22 cellular contexts compared by ENCODE assay signal in the genomic region with DNA sequence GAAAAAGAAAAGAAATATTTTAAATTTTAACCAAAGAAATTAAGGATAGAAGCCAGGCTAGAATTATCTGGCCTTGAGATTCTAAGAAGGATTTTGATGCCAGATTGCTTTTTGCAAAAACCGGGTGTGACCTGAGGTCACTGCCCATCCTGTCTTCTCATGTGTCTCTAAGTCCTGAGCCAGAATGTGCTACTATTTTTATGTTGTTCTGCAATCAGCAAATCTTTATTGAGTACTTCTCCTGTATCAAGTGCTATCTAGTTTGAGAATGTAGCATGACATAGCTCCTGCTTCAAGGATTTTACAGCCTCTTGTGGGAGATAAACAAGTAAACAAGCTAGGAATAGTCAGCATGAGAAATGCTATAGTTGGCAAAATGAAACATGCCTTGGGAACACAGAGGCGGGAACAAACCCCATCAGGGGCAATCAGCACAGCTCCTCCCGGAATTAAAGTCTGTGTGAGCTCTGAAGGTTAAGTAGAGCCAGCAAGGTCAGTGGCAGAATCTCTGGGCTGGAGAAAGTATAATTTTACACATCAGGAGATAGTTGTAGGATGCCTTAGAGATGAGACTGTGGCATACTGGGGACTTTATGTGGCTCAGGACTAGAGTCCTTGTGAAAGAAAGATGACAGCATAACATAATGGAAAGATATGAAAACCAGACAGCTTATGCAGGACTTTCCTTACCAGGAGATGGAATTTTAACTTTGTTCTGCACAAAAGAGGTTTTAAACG.
A peak's percentile ranks its signal among the peaks of the same experiment; 100 is the strongest.
DNase-seq lines count a peak whose midpoint lies in the region; ATAC-seq and TF ChIP-seq lines count a peak whose summit lies in the region.
"Had no signal": no experiment of that assay in that cellular context is flagged by ENCODE, and none has a peak within 500 bp of the region (broad histone marks: within the 10 kb centered on the region; RNA-seq: fewer than 3 reads in every experiment).

No MANE protein-coding gene starts in this region.

- ATAC-seq in psoas muscle (peak; percentile 53 to 87 (median 78)), GM18867 (IDR thresholded peaks at IDR 0.05; ENCODE audit: unreplicated experiment) (no peak)
- ATAC-seq: A549 had no signal

- in situ Hi-C loops in G401 (cut with HindIII; ENCODE audit: low sequenced_read_pairs) = no loop called here

- H3K4me3 ChIP-seq in psoas muscle = peak overlapping the region; percentile 9
- H3K4me3 ChIP-seq: A549, HAP-1, MG63 had no signal

- WGBS in psoas muscle, 3 donors = 12 to 32% (median 13%) methylated on average over 4 of the region's 4 CpGs

- H3K4me3 Mint-ChIP-seq in glutamatergic neuron (ENCODE audit: unreplicated experiment) = no peak overlapping the region
- H3K4me3 Mint-ChIP-seq: CD4-positive, alpha-beta T cell had no signal

- TF ChIP-seq CTCF in psoas muscle (IDR thresholded peaks at IDR 0.05) = no peak
- no peak for TF ChIP-seq CTCF in glutamatergic neuron (IDR thresholded peaks at IDR 0.05; ENCODE audit: partially characterized antibody, unreplicated experiment)

- no peaks in the 10 kb centered on the region for H3K9me3 ChIP-seq in psoas muscle
- H3K9me3 ChIP-seq: A549, Caco-2, HAP-1, MG63 had no signal

- no peaks in the 10 kb centered on the region for H3K36me3 ChIP-seq in psoas muscle (ENCODE audit: insufficient read depth in 1 of 2, low read depth in 1 of 2)
- H3K36me3 ChIP-seq: HAP-1, MG63 had no signal

- H3K4me1 Mint-ChIP-seq in glutamatergic neuron (ENCODE audit: low read depth, unreplicated experiment) = no peaks in the 10 kb centered on the region

- peak overlapping the region; percentile 67 for H3K27ac ChIP-seq in psoas muscle
- H3K27ac ChIP-seq: A549, HL-60, KMS-11 had no signal

- H3K27me3 ChIP-seq in psoas muscle (ENCODE audit: insufficient read depth in 3 of 3, low read length in 2 of 3) = no peaks in the 10 kb centered on the region
- H3K27me3 ChIP-seq: MG63 had no signal

- H3K9me3 Mint-ChIP-seq in glutamatergic neuron (ENCODE audit: unreplicated experiment) = no peaks in the 10 kb centered on the region

- no peak overlapping the region for H3K27ac Mint-ChIP-seq in glutamatergic neuron (ENCODE audit: unreplicated experiment)
- H3K27ac Mint-ChIP-seq: CD4-positive, alpha-beta T cell had no signal

- DNase-seq in G401 (ENCODE audit: low spot score) (peak; percentile 18), RPMI8226 (peak; percentile 19), fibroblast of peridontal ligament (ENCODE audit: extremely low read depth) (peak; percentile 3), psoas muscle (no peak), glutamatergic neuron (no peak), DMS53 (lab: John Stamatoyannopoulos, UW) (no peak), kidney tubule cell (ENCODE audit: low spot score) (no peak)
- DNase-seq: Caco-2; CD4-positive, alpha-beta T cell; MG63; NCI-H1048; NCI-H1436; NCI-H2029 treated with DMSO at 0.1 percent for 48 hours; NCI-H510A; NCI-H748 treated with DMSO at 0.1 percent for 48 hours; OCI-M1; SHP77 treated with DMSO at 0.1 percent for 48 hours had no signal

- H3K36me3 Mint-ChIP-seq in glutamatergic neuron (ENCODE audit: unreplicated experiment) = no peaks in the 10 kb centered on the region

- intact Hi-C loops in psoas muscle (cut with DNase I) = no loop called here

- H3K27me3 Mint-ChIP-seq in glutamatergic neuron (ENCODE audit: unreplicated experiment) = no peaks in the 10 kb centered on the region
- H3K27me3 Mint-ChIP-seq: CD4-positive, alpha-beta T cell had no signal

- H3K4me1 ChIP-seq in psoas muscle = peaks cover 18% of the 10 kb centered on the region
- H3K4me1 ChIP-seq: A549, Caco-2, HAP-1 had no signal

Comparison
In these comparisons a context has a peak if more than half of its experiments do, and no peak if none do; other contexts are left out.
1. DNase-seq: peak in G401 (single experiment), RPMI8226 (single experiment) and fibroblast of peridontal ligament (single experiment); none in psoas muscle (0 of 2), glutamatergic neuron (single experiment), DMS53 (single experiment) and kidney tubule cell (single experiment).